ENCODE assay signal across 2 cellular contexts in genomic region chr11:75768909-75769771, GRCh38.
TF ChIP-seq lines count a peak whose summit lies in the region.

No MANE protein-coding gene starts in this region.

TF ChIP-seq in K562, 482 proteins besides CTCF, POLR2A, EP300 and RAD21:
- TF ChIP-seq BCL6 (CRISPR knock-in tag; IDR thresholded peaks at IDR 0.05) (no peak), RBFOX2 (IDR thresholded peaks at IDR 0.05; ENCODE audit: low read depth, low read length) (peak; percentile 2; the same call in 1 of the 2 replicates), MBD1 (CRISPR knock-in tag; IDR thresholded peaks at IDR 0.05) (peak; percentile 94), NRF1 (conservative IDR thresholded peaks at IDR 0.05 in 1 of 2, IDR thresholded peaks at IDR 0.05 in 1 of 2) (peak; percentile 5 to 6; a peak in 3 of 4 replicates), ZNF184 (CRISPR knock-in tag; IDR thresholded peaks at IDR 0.05) (no peak), GABPB2 (CRISPR knock-in tag; conservative IDR thresholded peaks at IDR 0.05) (no peak), PRPF4 (IDR thresholded peaks at IDR 0.05; ENCODE audit: insufficient read depth, low read depth, low read length, poor library complexity, severe bottlenecking) (no peak), CREB1 (IDR thresholded peaks at IDR 0.05) (no peak), CREB1 (CRISPR knock-in tag; IDR thresholded peaks at IDR 0.05) (peak; percentile 7; the same call in 1 of the 2 replicates), MCM2 (IDR thresholded peaks at IDR 0.05; ENCODE audit: low read depth) (no peak), SMARCA5 (IDR thresholded peaks at IDR 0.05) (no peak), E2F3 (CRISPR knock-in tag; IDR thresholded peaks at IDR 0.05) (no peak), NR4A1 (CRISPR knock-in tag; IDR thresholded peaks at IDR 0.05) (no peak), NR4A1 (tag; IDR thresholded peaks at IDR 0.05) (no peak), RREB1 (CRISPR knock-in tag; IDR thresholded peaks at IDR 0.05) (no peak), MLX (CRISPR knock-in tag; conservative IDR thresholded peaks at IDR 0.05) (no peak)

TF ChIP-seq in HepG2, 621 proteins besides CTCF, POLR2A, EP300 and RAD21:
- TF ChIP-seq CEBPG (CRISPR knock-in tag; IDR thresholded peaks at IDR 0.05) (no peak), ZNF790 (CRISPR knock-in tag; IDR thresholded peaks at IDR 0.05; ENCODE audit: borderline replicate concordance) (0 out of 2 replicates have a peak, but pooled peaks have one; percentile 3), ZSCAN20 (CRISPR knock-in tag; IDR thresholded peaks at IDR 0.05; ENCODE audit: borderline replicate concordance) (0 out of 2 replicates have a peak, but pooled peaks have one; percentile 12), HBP1 (CRISPR knock-in tag; IDR thresholded peaks at IDR 0.05; ENCODE audit: low read depth) (0 out of 2 replicates have a peak, but pooled peaks have one; percentile 31), ZNF546 (CRISPR knock-in tag; conservative IDR thresholded peaks at IDR 0.05) (peak; percentile 14; the same call in 1 of the 2 replicates), NAIF1 (CRISPR knock-in tag; IDR thresholded peaks at IDR 0.05; ENCODE audit: borderline replicate concordance) (no peak), ZNF530 (CRISPR knock-in tag; IDR thresholded peaks at IDR 0.05; ENCODE audit: low read depth) (0 out of 2 replicates have a peak, but pooled peaks have one; percentile 14), AGO2 (optimal IDR thresholded peaks at IDR 0.05; ENCODE audit: low read depth, low read length) (peak; percentile 67), HMGXB4 (CRISPR knock-in tag; IDR thresholded peaks at IDR 0.05; ENCODE audit: borderline replicate concordance in 1 of 2, low read depth in 1 of 2) (peak in 1 of 2 experiments; percentile 17; a peak in 1 of 4 replicates), ZNF772 (CRISPR knock-in tag; IDR thresholded peaks at IDR 0.05) (no peak), HDAC2 (CRISPR knock-in tag; IDR thresholded peaks at IDR 0.05) (0 out of 2 replicates have a peak, but pooled peaks have one; percentile 22), ZNF703 (CRISPR knock-in tag; IDR thresholded peaks at IDR 0.05; ENCODE audit: borderline replicate concordance) (peak; percentile 1; the same call in 1 of the 2 replicates), SKI (IDR thresholded peaks at IDR 0.05; ENCODE audit: partially characterized antibody) (peak; percentile 16), ZBTB43 (CRISPR knock-in tag; conservative IDR thresholded peaks at IDR 0.05) (no peak), TAF1 (CRISPR knock-in tag; IDR thresholded peaks at IDR 0.05) (peak; percentile 3; the same call in 1 of the 2 replicates), TOPORS (CRISPR knock-in tag; IDR thresholded peaks at IDR 0.05) (no peak), ZNF512B (CRISPR knock-in tag; IDR thresholded peaks at IDR 0.05; ENCODE audit: borderline replicate concordance) (0 out of 2 replicates have a peak, but pooled peaks have one; percentile 46), DNMT1 (CRISPR knock-in tag; IDR thresholded peaks at IDR 0.05) (0 out of 2 replicates have a peak, but pooled peaks have one; percentile 26), TGIF2 (CRISPR knock-in tag; IDR thresholded peaks at IDR 0.05) (0 out of 2 replicates have a peak, but pooled peaks have one; percentile 1), ZFP1 (CRISPR knock-in tag; IDR thresholded peaks at IDR 0.05) (no peak), RBFOX2 (IDR thresholded peaks at IDR 0.05; ENCODE audit: low read depth, low read length) (peak; percentile 29; the same call in 1 of the 2 replicates), ZNF580 (CRISPR knock-in tag; IDR thresholded peaks at IDR 0.05; ENCODE audit: borderline replicate concordance, low read depth) (no peak), SNAPC2 (CRISPR knock-in tag; IDR thresholded peaks at IDR 0.05) (0 out of 2 replicates have a peak, but pooled peaks have one; percentile 3), ASH2L (IDR thresholded peaks at IDR 0.05; ENCODE audit: insufficient read length, low read depth, low read length) (peak; percentile 40), ZSCAN31 (CRISPR knock-in tag; IDR thresholded peaks at IDR 0.05; ENCODE audit: low read depth) (no peak)
